In the genomic region with DNA sequence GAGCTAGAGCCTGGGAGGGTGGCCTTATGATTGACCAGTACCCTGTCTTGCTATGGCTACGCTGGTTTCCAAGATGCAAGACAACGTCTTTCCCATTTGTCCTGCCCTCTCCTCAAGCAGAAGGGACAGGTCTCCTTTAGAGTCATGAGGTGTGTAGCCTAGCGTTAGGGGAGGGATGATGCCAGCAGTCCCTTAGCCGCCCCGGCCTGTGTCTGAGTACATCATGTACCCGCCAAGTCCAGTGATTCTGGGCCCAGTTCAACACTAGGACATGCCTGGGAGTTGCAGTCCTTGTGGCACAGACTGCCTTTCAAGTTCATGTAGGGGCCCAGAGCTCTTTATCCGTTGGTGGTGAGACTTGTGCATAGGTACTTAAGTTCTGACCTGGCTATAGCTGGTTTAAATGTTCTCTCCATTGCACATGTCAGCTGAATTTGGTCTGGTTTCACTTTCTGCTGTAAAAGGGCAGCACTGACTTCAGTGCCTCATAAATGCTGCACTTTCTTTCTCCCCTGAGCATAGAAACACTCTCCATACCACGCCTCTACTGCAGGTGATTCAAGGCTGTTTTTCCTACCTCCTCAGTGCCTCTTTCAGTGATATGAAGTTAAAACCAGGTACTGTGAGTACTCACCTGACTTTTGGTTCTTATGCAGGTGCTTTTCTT, we compare ENCODE assay signal across 1 cellular context.
TF ChIP-seq lines count a peak whose summit lies in the region.

No MANE protein-coding gene starts in this region.

TF ChIP-seq in GM12878, 131 proteins besides CTCF, POLR2A, EP300 and RAD21 (continued from another document):
- TF ChIP-seq, protein P1, sequence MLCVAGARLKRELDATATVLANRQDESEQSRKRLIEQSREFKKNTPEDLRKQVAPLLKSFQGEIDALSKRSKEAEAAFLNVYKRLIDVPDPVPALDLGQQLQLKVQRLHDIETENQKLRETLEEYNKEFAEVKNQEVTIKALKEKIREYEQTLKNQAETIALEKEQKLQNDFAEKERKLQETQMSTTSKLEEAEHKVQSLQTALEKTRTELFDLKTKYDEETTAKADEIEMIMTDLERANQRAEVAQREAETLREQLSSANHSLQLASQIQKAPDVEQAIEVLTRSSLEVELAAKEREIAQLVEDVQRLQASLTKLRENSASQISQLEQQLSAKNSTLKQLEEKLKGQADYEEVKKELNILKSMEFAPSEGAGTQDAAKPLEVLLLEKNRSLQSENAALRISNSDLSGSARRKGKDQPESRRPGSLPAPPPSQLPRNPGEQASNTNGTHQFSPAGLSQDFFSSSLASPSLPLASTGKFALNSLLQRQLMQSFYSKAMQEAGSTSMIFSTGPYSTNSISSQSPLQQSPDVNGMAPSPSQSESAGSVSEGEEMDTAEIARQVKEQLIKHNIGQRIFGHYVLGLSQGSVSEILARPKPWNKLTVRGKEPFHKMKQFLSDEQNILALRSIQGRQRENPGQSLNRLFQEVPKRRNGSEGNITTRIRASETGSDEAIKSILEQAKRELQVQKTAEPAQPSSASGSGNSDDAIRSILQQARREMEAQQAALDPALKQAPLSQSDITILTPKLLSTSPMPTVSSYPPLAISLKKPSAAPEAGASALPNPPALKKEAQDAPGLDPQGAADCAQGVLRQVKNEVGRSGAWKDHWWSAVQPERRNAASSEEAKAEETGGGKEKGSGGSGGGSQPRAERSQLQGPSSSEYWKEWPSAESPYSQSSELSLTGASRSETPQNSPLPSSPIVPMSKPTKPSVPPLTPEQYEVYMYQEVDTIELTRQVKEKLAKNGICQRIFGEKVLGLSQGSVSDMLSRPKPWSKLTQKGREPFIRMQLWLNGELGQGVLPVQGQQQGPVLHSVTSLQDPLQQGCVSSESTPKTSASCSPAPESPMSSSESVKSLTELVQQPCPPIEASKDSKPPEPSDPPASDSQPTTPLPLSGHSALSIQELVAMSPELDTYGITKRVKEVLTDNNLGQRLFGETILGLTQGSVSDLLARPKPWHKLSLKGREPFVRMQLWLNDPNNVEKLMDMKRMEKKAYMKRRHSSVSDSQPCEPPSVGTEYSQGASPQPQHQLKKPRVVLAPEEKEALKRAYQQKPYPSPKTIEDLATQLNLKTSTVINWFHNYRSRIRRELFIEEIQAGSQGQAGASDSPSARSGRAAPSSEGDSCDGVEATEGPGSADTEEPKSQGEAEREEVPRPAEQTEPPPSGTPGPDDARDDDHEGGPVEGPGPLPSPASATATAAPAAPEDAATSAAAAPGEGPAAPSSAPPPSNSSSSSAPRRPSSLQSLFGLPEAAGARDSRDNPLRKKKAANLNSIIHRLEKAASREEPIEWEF (IDR thresholded peaks at IDR 0.05; ENCODE audit: insufficient replicate concordance, low read depth, low read length): no peak
- TF ChIP-seq TCF12 (IDR thresholded peaks at IDR 0.05; ENCODE audit: low read depth, low read length) (no peak), NR2C2 (IDR thresholded peaks at IDR 0.05; ENCODE audit: borderline replicate concordance, control insufficient read depth, insufficient read length, low read depth) (no peak), MTA2 (IDR thresholded peaks at IDR 0.05; ENCODE audit: low read depth) (no peak)
- TF ChIP-seq, protein P2, sequence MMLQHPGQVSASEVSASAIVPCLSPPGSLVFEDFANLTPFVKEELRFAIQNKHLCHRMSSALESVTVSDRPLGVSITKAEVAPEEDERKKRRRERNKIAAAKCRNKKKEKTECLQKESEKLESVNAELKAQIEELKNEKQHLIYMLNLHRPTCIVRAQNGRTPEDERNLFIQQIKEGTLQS (IDR thresholded peaks at IDR 0.05; ENCODE audit: borderline replicate concordance, extremely low read depth, low read depth, low read length): no peak
